ENCODE assay signal across 1 cellular context in the genomic region with DNA sequence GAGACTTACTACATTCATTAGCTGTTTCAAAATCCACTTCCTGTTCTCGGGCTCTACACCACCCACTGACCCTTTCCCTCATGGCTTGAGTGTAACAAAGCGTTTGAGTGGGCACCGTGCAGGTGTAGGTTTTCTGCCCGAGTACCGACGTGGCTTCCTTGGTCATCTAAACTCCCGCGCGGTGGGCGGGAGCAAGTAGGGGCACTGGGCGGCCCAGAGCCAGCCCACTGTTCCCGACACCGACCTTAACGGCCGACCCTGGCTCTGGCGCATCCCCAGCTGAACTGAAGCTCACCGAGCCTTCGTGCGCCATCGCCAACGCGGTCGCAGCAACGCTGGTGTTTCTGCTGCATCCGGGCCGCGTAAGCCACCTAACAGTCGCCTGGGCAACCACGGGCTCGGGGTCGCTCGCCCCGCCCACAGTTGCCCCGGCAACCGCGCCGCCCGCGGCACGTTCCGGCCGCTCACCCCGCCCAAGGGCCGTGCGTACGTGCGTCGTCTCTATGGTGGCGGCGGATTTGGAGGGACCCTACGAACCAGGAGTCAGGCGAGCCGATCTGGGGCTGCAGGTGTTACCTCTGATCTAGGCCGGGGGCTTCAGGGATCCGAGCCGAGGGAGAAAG.
TF ChIP-seq lines count a peak whose summit lies in the region.

A gene (minus strand): TSS at position 372 of the 623 bp plus-strand sequence. CDS start 59 bp downstream, at position 313.
A gene with protein sequence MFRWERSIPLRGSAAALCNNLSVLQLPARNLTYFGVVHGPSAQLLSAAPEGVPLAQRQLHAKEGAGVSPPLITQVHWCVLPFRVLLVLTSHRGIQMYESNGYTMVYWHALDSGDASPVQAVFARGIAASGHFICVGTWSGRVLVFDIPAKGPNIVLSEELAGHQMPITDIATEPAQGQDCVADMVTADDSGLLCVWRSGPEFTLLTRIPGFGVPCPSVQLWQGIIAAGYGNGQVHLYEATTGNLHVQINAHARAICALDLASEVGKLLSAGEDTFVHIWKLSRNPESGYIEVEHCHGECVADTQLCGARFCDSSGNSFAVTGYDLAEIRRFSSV (plus strand): TSS at position 483 of the 623 bp plus-strand sequence. CDS start 424 bp downstream, outside the sequence.

TF ChIP-seq in K562, 482 proteins besides CTCF, POLR2A, EP300 and RAD21 (continued from another document and continues in another):
- TF ChIP-seq ETV6 (IDR thresholded peaks at IDR 0.05; ENCODE audit: borderline replicate concordance in 1 of 2, low read depth in 2 of 2, low read length in 1 of 2) (no peak), ETV6 (CRISPR knock-in tag; IDR thresholded peaks at IDR 0.05; ENCODE audit: borderline replicate concordance) (no peak), SPI1 (IDR thresholded peaks at IDR 0.05; ENCODE audit: borderline replicate concordance, low read depth, low read length) (peak; percentile 79), SAP30 (IDR thresholded peaks at IDR 0.05; ENCODE audit: borderline replicate concordance, insufficient read depth, low read depth, low read length, poor library complexity, severe bottlenecking) (peak; percentile 26), POLR2G (IDR thresholded peaks at IDR 0.05; ENCODE audit: low read depth, low read length) (peak; percentile 63), SIN3A (IDR thresholded peaks at IDR 0.05; ENCODE audit: borderline replicate concordance in 2 of 2, control insufficient read depth in 1 of 2, low read depth in 2 of 2, low read length in 2 of 2) (no peak; a peak in 1 of 4 replicates), RBFOX2 (IDR thresholded peaks at IDR 0.05; ENCODE audit: low read depth, low read length) (peak; percentile 65), ZNF253 (CRISPR knock-in tag; conservative IDR thresholded peaks at IDR 0.05) (no peak), CBFB (CRISPR knock-in tag; IDR thresholded peaks at IDR 0.05) (peak; percentile 81; the same call in 1 of the 2 replicates), ZNF75A (CRISPR knock-in tag; IDR thresholded peaks at IDR 0.05) (no peak), RBM22 (IDR thresholded peaks at IDR 0.05; ENCODE audit: low read depth, low read length, poor library complexity, severe bottlenecking) (peak; percentile 100), LCOR (CRISPR knock-in tag; IDR thresholded peaks at IDR 0.05) (peak; percentile 71; the same call in 1 of the 2 replicates), ZNF212 (CRISPR knock-in tag; IDR thresholded peaks at IDR 0.05) (no peak), CREB1 (IDR thresholded peaks at IDR 0.05) (no peak), CREB1 (CRISPR knock-in tag; IDR thresholded peaks at IDR 0.05) (peak; percentile 53; the same call in 1 of the 2 replicates), NCOA6 (IDR thresholded peaks at IDR 0.05) (peak; percentile 68), HDGF (IDR thresholded peaks at IDR 0.05) (no peak), MTA3 (IDR thresholded peaks at IDR 0.05; ENCODE audit: borderline replicate concordance) (0 out of 2 replicates have a peak, but pooled peaks have one; percentile 12), XRCC5 (IDR thresholded peaks at IDR 0.05; ENCODE audit: low read depth, low read length) (0 out of 2 replicates have a peak, but pooled peaks have one; percentile 11), FOXK1 (CRISPR knock-in tag; IDR thresholded peaks at IDR 0.05; ENCODE audit: borderline replicate concordance) (0 out of 2 replicates have a peak, but pooled peaks have one; percentile 39)
- TF ChIP-seq, protein P1, sequence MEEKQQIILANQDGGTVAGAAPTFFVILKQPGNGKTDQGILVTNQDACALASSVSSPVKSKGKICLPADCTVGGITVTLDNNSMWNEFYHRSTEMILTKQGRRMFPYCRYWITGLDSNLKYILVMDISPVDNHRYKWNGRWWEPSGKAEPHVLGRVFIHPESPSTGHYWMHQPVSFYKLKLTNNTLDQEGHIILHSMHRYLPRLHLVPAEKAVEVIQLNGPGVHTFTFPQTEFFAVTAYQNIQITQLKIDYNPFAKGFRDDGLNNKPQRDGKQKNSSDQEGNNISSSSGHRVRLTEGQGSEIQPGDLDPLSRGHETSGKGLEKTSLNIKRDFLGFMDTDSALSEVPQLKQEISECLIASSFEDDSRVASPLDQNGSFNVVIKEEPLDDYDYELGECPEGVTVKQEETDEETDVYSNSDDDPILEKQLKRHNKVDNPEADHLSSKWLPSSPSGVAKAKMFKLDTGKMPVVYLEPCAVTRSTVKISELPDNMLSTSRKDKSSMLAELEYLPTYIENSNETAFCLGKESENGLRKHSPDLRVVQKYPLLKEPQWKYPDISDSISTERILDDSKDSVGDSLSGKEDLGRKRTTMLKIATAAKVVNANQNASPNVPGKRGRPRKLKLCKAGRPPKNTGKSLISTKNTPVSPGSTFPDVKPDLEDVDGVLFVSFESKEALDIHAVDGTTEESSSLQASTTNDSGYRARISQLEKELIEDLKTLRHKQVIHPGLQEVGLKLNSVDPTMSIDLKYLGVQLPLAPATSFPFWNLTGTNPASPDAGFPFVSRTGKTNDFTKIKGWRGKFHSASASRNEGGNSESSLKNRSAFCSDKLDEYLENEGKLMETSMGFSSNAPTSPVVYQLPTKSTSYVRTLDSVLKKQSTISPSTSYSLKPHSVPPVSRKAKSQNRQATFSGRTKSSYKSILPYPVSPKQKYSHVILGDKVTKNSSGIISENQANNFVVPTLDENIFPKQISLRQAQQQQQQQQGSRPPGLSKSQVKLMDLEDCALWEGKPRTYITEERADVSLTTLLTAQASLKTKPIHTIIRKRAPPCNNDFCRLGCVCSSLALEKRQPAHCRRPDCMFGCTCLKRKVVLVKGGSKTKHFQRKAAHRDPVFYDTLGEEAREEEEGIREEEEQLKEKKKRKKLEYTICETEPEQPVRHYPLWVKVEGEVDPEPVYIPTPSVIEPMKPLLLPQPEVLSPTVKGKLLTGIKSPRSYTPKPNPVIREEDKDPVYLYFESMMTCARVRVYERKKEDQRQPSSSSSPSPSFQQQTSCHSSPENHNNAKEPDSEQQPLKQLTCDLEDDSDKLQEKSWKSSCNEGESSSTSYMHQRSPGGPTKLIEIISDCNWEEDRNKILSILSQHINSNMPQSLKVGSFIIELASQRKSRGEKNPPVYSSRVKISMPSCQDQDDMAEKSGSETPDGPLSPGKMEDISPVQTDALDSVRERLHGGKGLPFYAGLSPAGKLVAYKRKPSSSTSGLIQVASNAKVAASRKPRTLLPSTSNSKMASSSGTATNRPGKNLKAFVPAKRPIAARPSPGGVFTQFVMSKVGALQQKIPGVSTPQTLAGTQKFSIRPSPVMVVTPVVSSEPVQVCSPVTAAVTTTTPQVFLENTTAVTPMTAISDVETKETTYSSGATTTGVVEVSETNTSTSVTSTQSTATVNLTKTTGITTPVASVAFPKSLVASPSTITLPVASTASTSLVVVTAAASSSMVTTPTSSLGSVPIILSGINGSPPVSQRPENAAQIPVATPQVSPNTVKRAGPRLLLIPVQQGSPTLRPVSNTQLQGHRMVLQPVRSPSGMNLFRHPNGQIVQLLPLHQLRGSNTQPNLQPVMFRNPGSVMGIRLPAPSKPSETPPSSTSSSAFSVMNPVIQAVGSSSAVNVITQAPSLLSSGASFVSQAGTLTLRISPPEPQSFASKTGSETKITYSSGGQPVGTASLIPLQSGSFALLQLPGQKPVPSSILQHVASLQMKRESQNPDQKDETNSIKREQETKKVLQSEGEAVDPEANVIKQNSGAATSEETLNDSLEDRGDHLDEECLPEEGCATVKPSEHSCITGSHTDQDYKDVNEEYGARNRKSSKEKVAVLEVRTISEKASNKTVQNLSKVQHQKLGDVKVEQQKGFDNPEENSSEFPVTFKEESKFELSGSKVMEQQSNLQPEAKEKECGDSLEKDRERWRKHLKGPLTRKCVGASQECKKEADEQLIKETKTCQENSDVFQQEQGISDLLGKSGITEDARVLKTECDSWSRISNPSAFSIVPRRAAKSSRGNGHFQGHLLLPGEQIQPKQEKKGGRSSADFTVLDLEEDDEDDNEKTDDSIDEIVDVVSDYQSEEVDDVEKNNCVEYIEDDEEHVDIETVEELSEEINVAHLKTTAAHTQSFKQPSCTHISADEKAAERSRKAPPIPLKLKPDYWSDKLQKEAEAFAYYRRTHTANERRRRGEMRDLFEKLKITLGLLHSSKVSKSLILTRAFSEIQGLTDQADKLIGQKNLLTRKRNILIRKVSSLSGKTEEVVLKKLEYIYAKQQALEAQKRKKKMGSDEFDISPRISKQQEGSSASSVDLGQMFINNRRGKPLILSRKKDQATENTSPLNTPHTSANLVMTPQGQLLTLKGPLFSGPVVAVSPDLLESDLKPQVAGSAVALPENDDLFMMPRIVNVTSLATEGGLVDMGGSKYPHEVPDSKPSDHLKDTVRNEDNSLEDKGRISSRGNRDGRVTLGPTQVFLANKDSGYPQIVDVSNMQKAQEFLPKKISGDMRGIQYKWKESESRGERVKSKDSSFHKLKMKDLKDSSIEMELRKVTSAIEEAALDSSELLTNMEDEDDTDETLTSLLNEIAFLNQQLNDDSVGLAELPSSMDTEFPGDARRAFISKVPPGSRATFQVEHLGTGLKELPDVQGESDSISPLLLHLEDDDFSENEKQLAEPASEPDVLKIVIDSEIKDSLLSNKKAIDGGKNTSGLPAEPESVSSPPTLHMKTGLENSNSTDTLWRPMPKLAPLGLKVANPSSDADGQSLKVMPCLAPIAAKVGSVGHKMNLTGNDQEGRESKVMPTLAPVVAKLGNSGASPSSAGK (IDR thresholded peaks at IDR 0.05) = peak; percentile 84
- TF ChIP-seq, protein P2, sequence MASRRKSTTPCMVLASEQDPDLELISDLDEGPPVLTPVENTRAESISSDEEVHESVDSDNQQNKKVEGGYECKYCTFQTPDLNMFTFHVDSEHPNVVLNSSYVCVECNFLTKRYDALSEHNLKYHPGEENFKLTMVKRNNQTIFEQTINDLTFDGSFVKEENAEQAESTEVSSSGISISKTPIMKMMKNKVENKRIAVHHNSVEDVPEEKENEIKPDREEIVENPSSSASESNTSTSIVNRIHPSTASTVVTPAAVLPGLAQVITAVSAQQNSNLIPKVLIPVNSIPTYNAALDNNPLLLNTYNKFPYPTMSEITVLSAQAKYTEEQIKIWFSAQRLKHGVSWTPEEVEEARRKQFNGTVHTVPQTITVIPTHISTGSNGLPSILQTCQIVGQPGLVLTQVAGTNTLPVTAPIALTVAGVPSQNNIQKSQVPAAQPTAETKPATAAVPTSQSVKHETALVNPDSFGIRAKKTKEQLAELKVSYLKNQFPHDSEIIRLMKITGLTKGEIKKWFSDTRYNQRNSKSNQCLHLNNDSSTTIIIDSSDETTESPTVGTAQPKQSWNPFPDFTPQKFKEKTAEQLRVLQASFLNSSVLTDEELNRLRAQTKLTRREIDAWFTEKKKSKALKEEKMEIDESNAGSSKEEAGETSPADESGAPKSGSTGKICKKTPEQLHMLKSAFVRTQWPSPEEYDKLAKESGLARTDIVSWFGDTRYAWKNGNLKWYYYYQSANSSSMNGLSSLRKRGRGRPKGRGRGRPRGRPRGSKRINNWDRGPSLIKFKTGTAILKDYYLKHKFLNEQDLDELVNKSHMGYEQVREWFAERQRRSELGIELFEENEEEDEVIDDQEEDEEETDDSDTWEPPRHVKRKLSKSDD (conservative IDR thresholded peaks at IDR 0.05; ENCODE audit: low read length) = no peak
- TF ChIP-seq, protein P3, sequence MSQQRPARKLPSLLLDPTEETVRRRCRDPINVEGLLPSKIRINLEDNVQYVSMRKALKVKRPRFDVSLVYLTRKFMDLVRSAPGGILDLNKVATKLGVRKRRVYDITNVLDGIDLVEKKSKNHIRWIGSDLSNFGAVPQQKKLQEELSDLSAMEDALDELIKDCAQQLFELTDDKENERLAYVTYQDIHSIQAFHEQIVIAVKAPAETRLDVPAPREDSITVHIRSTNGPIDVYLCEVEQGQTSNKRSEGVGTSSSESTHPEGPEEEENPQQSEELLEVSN (IDR thresholded peaks at IDR 0.05; ENCODE audit: borderline replicate concordance in 1 of 2, extremely low read depth in 1 of 2, insufficient read depth in 1 of 2, insufficient read length in 1 of 2, low read depth in 1 of 2, low read length in 1 of 2, poor library complexity in 1 of 2, severe bottlenecking in 1 of 2) = peak; percentile 87
- TF ChIP-seq, protein P4, sequence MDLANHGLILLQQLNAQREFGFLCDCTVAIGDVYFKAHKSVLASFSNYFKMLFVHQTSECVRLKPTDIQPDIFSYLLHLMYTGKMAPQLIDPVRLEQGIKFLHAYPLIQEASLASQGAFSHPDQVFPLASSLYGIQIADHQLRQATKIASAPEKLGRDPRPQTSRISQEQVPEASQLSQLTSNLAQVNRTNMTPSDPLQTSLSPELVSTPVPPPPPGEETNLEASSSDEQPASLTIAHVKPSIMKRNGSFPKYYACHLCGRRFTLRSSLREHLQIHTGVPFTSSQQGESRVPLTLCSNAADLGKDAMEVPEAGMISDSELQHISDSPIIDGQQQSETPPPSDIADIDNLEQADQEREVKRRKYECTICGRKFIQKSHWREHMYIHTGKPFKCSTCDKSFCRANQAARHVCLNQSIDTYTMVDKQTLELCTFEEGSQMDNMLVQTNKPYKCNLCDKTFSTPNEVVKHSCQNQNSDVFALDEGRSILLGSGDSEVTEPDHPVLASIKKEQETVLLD (IDR thresholded peaks at IDR 0.05) = peak; percentile 88; the same call in 1 of the 2 replicates
- TF ChIP-seq, protein P5, sequence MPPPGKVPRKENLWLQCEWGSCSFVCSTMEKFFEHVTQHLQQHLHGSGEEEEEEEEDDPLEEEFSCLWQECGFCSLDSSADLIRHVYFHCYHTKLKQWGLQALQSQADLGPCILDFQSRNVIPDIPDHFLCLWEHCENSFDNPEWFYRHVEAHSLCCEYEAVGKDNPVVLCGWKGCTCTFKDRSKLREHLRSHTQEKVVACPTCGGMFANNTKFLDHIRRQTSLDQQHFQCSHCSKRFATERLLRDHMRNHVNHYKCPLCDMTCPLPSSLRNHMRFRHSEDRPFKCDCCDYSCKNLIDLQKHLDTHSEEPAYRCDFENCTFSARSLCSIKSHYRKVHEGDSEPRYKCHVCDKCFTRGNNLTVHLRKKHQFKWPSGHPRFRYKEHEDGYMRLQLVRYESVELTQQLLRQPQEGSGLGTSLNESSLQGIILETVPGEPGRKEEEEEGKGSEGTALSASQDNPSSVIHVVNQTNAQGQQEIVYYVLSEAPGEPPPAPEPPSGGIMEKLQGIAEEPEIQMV (tag; conservative IDR thresholded peaks at IDR 0.05; ENCODE audit: low read depth) = no peak
- TF ChIP-seq, protein P6, sequence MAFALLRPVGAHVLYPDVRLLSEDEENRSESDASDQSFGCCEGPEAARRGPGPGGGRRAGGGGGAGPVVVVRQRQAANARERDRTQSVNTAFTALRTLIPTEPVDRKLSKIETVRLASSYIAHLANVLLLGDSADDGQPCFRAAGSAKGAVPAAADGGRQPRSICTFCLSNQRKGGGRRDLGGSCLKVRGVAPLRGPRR (CRISPR knock-in tag; IDR thresholded peaks at IDR 0.05) = no peak
- TF ChIP-seq, protein P7, sequence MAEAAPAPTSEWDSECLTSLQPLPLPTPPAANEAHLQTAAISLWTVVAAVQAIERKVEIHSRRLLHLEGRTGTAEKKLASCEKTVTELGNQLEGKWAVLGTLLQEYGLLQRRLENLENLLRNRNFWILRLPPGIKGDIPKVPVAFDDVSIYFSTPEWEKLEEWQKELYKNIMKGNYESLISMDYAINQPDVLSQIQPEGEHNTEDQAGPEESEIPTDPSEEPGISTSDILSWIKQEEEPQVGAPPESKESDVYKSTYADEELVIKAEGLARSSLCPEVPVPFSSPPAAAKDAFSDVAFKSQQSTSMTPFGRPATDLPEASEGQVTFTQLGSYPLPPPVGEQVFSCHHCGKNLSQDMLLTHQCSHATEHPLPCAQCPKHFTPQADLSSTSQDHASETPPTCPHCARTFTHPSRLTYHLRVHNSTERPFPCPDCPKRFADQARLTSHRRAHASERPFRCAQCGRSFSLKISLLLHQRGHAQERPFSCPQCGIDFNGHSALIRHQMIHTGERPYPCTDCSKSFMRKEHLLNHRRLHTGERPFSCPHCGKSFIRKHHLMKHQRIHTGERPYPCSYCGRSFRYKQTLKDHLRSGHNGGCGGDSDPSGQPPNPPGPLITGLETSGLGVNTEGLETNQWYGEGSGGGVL (CRISPR knock-in tag; IDR thresholded peaks at IDR 0.05) = no peak
